In genomic region chr12:51245476-51246253, GRCh38 we compare ENCODE assay signal across 10 cellular contexts. TPM values are rescaled to one million over a fixed set of nuclear protein-coding genes. Genes with fewer than 3 reads are reported as not detected.
DNase-seq lines count a peak whose midpoint lies in the region; ATAC-seq and TF ChIP-seq lines count a peak whose summit lies in the region.
"Had no signal": no experiment of that assay in that cellular context is flagged by ENCODE, and none has a peak within 500 bp of the region (broad histone marks: within the 10 kb centered on the region; RNA-seq: fewer than 3 reads in every experiment).

No MANE protein-coding gene starts in this region.

- H3K4me3 ChIP-seq in AG04450 (ENCODE audit: low read depth, low read length) (no peak overlapping the region), GM23338 (no peak overlapping the region), H7 (ENCODE audit: insufficient read depth, low read depth, low read length) (no peak overlapping the region)

- no peak overlapping the region for H3K4me2 ChIP-seq in GM23338
- H3K4me2 ChIP-seq: KMS-11 had no signal

- H3K27me3 ChIP-seq in AG04450 (ENCODE audit: control insufficient read depth, insufficient read depth, low read length) (no peaks in the 10 kb centered on the region), GM23338 (ENCODE audit: insufficient read depth) (no peaks in the 10 kb centered on the region), H7 (ENCODE audit: control insufficient read depth, insufficient read depth, low read length) (no peaks in the 10 kb centered on the region)

- no peak overlapping the region for H3K4me3 Mint-ChIP-seq in GM23338
- H3K4me3 Mint-ChIP-seq in mesothelial cell of epicardium: no peak overlapping the region

- H3K9me3 Mint-ChIP-seq in GM23338 (no peaks in the 10 kb centered on the region), mesothelial cell of epicardium (no peaks in the 10 kb centered on the region)
- no peaks in the 10 kb centered on the region for H3K9me3 Mint-ChIP-seq in activated naive CD4-positive, alpha-beta T cell treated with anti-CD3 and anti-CD28 coated beads, Interleukin-2, amount 50 U/mL, for 72 hours

- H3K9me3 ChIP-seq in AG04450 (ENCODE audit: control insufficient read depth, insufficient read depth, low read length): no peaks in the 10 kb centered on the region

- no peak overlapping the region for H2AFZ ChIP-seq in GM23338

- TF ChIP-seq CTCF in AG04450 (IDR thresholded peaks at IDR 0.05; ENCODE audit: low read depth, low read length): no peak
- TF ChIP-seq CTCF in GM23338 (conservative IDR thresholded peaks at IDR 0.05; ENCODE audit: low read depth in 2 of 2): no peak
- no peak for TF ChIP-seq CTCF in mesothelial cell of epicardium (IDR thresholded peaks at IDR 0.05; ENCODE audit: unreplicated experiment)

- no peak overlapping the region for H3K27ac Mint-ChIP-seq in GM23338
- H3K27ac Mint-ChIP-seq in activated naive CD4-positive, alpha-beta T cell treated with anti-CD3 and anti-CD28 coated beads, Interleukin-2, amount 50 U/mL, for 72 hours: peak overlapping the region; percentile 58 to 89
- peak overlapping the region; percentile 53 for H3K27ac Mint-ChIP-seq in mesothelial cell of epicardium

- 0 out of 2 replicates have a peak, but pooled peaks cover 10% of the 10 kb centered on the region for H3F3A ChIP-seq in GM23338 (replicated peaks; ENCODE audit: low read depth)

- H3K36me3 Mint-ChIP-seq in GM23338 (ENCODE audit: low read depth) (peaks cover 40% of the 10 kb centered on the region), mesothelial cell of epicardium (peaks cover 16% of the 10 kb centered on the region)
- H3K36me3 Mint-ChIP-seq in activated naive CD4-positive, alpha-beta T cell treated with anti-CD3 and anti-CD28 coated beads, Interleukin-2, amount 50 U/mL, for 72 hours: peaks cover 5 to 28% of the 10 kb centered on the region in 2 donors

- ATAC-seq in GM23338 (no peak), HG02973 (IDR thresholded peaks at IDR 0.05; ENCODE audit: unreplicated experiment) (no peak)
- ATAC-seq in activated naive CD4-positive, alpha-beta T cell treated with anti-CD3 and anti-CD28 coated beads, Interleukin-2, amount 50 U/mL, for 72 hours: peak; percentile 7 to 20

- CTCF ChIA-PET in AG04450 (lab: Charles Lee): interaction anchor here (1.2 to 1.3 kb wide), 2 partner anchors 27 to 95 kb away, joined by 3 to 4 read pairs; no protein-coding TSS in a partner anchor

- no peaks in the 10 kb centered on the region; the same call in 1 of the 2 replicates for H4K20me1 ChIP-seq in GM23338 (replicated peaks; ENCODE audit: insufficient read depth)

- H3K4me1 Mint-ChIP-seq in GM23338 (peaks cover 29% of the 10 kb centered on the region), mesothelial cell of epicardium (peaks cover 3% of the 10 kb centered on the region)

- H3K27ac ChIP-seq in AG04450 (ENCODE audit: low read depth, low read length): peak overlapping the region; percentile 52
- H3K27ac ChIP-seq in GM23338 (ENCODE audit: low read depth): peak overlapping the region; percentile 56; the same call in 1 of the 2 replicates
- H3K27ac ChIP-seq: KMS-11 had no signal

- H3K4me1 ChIP-seq in GM23338 (ENCODE audit: insufficient read depth): peaks cover 30% of the 10 kb centered on the region

- H3K27me3 Mint-ChIP-seq in GM23338 (ENCODE audit: insufficient read depth, low read depth, poor library complexity) (peaks cover 6% of the 10 kb centered on the region), mesothelial cell of epicardium (ENCODE audit: low read depth) (no peaks in the 10 kb centered on the region)

- peaks cover 7% of the 10 kb centered on the region for H3K79me2 ChIP-seq in GM23338 (replicated peaks; ENCODE audit: insufficient read depth)

- POLR2A ChIA-PET in AG04450 (lab: Yijun Ruan, JAX): interaction anchor here (0.5 kb wide), 1 partner anchor 28 kb away, joined by 3 read pairs; the partner anchor contains the start of gene POU6F1

- DNase-seq in AG04450 (ENCODE audit: low read depth, low spot score): no peak
- no peak for DNase-seq in GM23338 (ENCODE audit: low spot score)
- no peak for DNase-seq in activated naive CD4-positive, alpha-beta T cell treated with anti-CD3 and anti-CD28 coated beads, Interleukin-2, amount 50 U/mL, for 72 hours (ENCODE audit: low spot score in 2 of 2)
- no peak for DNase-seq in mesothelial cell of epicardium (ENCODE audit: low spot score in 2 of 2, unreplicated experiment in 2 of 2)
- no peak for DNase-seq in H7
- DNase-seq in NCI-H1436 treated with DMSO at 0.1 percent for 48 hours (lab: John Stamatoyannopoulos, UW): no peak
- no peak for DNase-seq in mesenteric fat pad (ENCODE audit: low spot score)
- DNase-seq: NCI-H446 treated with DMSO at 0.1 percent for 48 hours had no signal

- no peaks in the 10 kb centered on the region for H3K9me2 ChIP-seq in GM23338 (ENCODE audit: insufficient read depth)

- H3K36me3 ChIP-seq in GM23338 (ENCODE audit: insufficient read depth): peaks cover 28% of the 10 kb centered on the region
- peaks cover 11% of the 10 kb centered on the region for H3K36me3 ChIP-seq in H7 (replicated peaks; ENCODE audit: control insufficient read depth, insufficient read depth, low read length)

TF ChIP-seq in GM23338, 12 proteins besides CTCF, POLR2A, EP300 and RAD21 (continues in another document):
- TF ChIP-seq ZNF331 (CRISPR knock-in tag; IDR thresholded peaks at IDR 0.05; ENCODE audit: low read depth) (no peak), EZH2phosphoT487 (IDR thresholded peaks at IDR 0.05; ENCODE audit: unreplicated experiment) (no peak), ETS1 (IDR thresholded peaks at IDR 0.05) (no peak), EZH2 (IDR thresholded peaks at IDR 0.05; ENCODE audit: low read depth, unreplicated experiment) (no peak), CREB1 (CRISPR knock-in tag; IDR thresholded peaks at IDR 0.05; ENCODE audit: low read depth) (no peak), POLR2AphosphoS5 (IDR thresholded peaks at IDR 0.05; ENCODE audit: low read depth) (no peak)
- TF ChIP-seq, protein P1, sequence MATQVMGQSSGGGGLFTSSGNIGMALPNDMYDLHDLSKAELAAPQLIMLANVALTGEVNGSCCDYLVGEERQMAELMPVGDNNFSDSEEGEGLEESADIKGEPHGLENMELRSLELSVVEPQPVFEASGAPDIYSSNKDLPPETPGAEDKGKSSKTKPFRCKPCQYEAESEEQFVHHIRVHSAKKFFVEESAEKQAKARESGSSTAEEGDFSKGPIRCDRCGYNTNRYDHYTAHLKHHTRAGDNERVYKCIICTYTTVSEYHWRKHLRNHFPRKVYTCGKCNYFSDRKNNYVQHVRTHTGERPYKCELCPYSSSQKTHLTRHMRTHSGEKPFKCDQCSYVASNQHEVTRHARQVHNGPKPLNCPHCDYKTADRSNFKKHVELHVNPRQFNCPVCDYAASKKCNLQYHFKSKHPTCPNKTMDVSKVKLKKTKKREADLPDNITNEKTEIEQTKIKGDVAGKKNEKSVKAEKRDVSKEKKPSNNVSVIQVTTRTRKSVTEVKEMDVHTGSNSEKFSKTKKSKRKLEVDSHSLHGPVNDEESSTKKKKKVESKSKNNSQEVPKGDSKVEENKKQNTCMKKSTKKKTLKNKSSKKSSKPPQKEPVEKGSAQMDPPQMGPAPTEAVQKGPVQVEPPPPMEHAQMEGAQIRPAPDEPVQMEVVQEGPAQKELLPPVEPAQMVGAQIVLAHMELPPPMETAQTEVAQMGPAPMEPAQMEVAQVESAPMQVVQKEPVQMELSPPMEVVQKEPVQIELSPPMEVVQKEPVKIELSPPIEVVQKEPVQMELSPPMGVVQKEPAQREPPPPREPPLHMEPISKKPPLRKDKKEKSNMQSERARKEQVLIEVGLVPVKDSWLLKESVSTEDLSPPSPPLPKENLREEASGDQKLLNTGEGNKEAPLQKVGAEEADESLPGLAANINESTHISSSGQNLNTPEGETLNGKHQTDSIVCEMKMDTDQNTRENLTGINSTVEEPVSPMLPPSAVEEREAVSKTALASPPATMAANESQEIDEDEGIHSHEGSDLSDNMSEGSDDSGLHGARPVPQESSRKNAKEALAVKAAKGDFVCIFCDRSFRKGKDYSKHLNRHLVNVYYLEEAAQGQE (IDR thresholded peaks at IDR 0.05; ENCODE audit: unreplicated experiment): no peak

RNA-seq across cellular contexts. Expression of gene DAZAP2, which starts 7.0 kb away (rescaled TPM):
- polyA plus RNA-seq in AG04450 (2011; rRNA removed) (285 and 333 TPM in 2 replicates), GM23338 (2016; fragmentation: Nextera tagmentation; extraction: Ambion mirVana) (30.2 and 35.8 TPM in 2 replicates)
- 260 and 299 TPM in 2 replicates for polyA minus RNA-seq in AG04450 (2011; rRNA and poly(A)+ RNA removed)
- 21.1 and 39.9 TPM in 2 replicates for total RNA-seq in GM23338 (2014; rRNA removed; shearing (Covaris generic))
- total RNA-seq in activated naive CD4-positive, alpha-beta T cell treated with anti-CD3 and anti-CD28 coated beads, Interleukin-2, amount 50 U/mL, for 72 hours: 100 to 1,000 TPM; 106 to 142 TPM
- total RNA-seq in mesothelial cell of epicardium (101 to 107 TPM (median 105 TPM) in 3 replicates), mesenteric fat pad (159 TPM)
- 47.1 and 56.8 TPM in 2 replicates for total RNA-seq in H7 (2014; rRNA removed; shearing (Covaris generic))

RNA-seq across cellular contexts. Expression of gene SMAGP, which starts 24.6 kb away (rescaled TPM):
- polyA plus RNA-seq in AG04450 (2011; rRNA removed): 31.4 and 38.2 TPM in 2 replicates
- polyA minus RNA-seq in AG04450 (2011; rRNA and poly(A)+ RNA removed): 20.4 and 28.5 TPM in 2 replicates
- 7.1 and 8.2 TPM in 2 replicates for total RNA-seq in GM23338 (2014; rRNA removed; shearing (Covaris generic))
- 3.9 and 4.7 TPM in 2 replicates for polyA plus RNA-seq in GM23338 (2016; fragmentation: Nextera tagmentation; extraction: Ambion mirVana)
- total RNA-seq in activated naive CD4-positive, alpha-beta T cell treated with anti-CD3 and anti-CD28 coated beads, Interleukin-2, amount 50 U/mL, for 72 hours: 1 to 10 TPM in 1 of 2 donors, under 1 TPM in 1; 0.41 to 1.5 TPM
- 21.5 to 23.0 TPM (median 22.2 TPM) in 3 replicates for total RNA-seq in mesothelial cell of epicardium
- 10.1 and 11.9 TPM in 2 replicates for total RNA-seq in H7 (2014; rRNA removed; shearing (Covaris generic))
- 10.1 TPM for total RNA-seq in mesenteric fat pad

RNA-seq across cellular contexts. Expression of gene POU6F1, which starts 27.8 kb away (rescaled TPM):
- polyA plus RNA-seq in AG04450 (2011; rRNA removed) (3.1 and 4.2 TPM in 2 replicates), GM23338 (2016; fragmentation: Nextera tagmentation; extraction: Ambion mirVana) (3.9 and 4.0 TPM in 2 replicates)
- polyA minus RNA-seq in AG04450 (2011; rRNA and poly(A)+ RNA removed): 4.0 and 4.5 TPM in 2 replicates
- 2.6 and 3.0 TPM in 2 replicates for total RNA-seq in GM23338 (2014; rRNA removed; shearing (Covaris generic))
- 10 to 100 TPM in 1 of 2 donors, 1 to 10 TPM in 1; 7.3 to 14.9 TPM for total RNA-seq in activated naive CD4-positive, alpha-beta T cell treated with anti-CD3 and anti-CD28 coated beads, Interleukin-2, amount 50 U/mL, for 72 hours
- total RNA-seq in mesothelial cell of epicardium (11.3 to 12.8 TPM (median 11.6 TPM) in 3 replicates), mesenteric fat pad (14.8 TPM)
- 8.3 and 11.8 TPM in 2 replicates for total RNA-seq in H7 (2014; rRNA removed; shearing (Covaris generic))

Comparison
In these comparisons a context has a peak if more than half of its experiments do, and no peak if none do; other contexts are left out.
1. ATAC-seq: peak in activated naive CD4-positive, alpha-beta T cell treated with anti-CD3 and anti-CD28 coated beads, Interleukin-2, amount 50 U/mL, for 72 hours (2 of 2); none in GM23338 (single experiment) and HG02973 (single experiment).